Comparison of ENCODE assay signal across 35 cellular contexts in genomic region chr14:72146241-72146640, GRCh38.
"Had no signal": no experiment of that assay in that cellular context is flagged by ENCODE, and none has a peak within 500 bp of the region (broad histone marks: within the 10 kb centered on the region; RNA-seq: fewer than 3 reads in every experiment).

No MANE protein-coding gene starts in this region.

- H3K9me3 ChIP-seq: MG63 had no signal

- DNase-seq: Karpas-422, Kasumi-1, KG1, MG63, MM.1S, MV-4-11, NCI-H1048, NCI-H1092, NCI-H1092 treated with DMSO at 0.1 percent for 48 hours, NCI-H1105, NCI-H1105 treated with DMSO at 0.1 percent for 48 hours, NCI-H1417, NCI-H1417 treated with DMSO at 0.1 percent for 48 hours, NCI-H1436, NCI-H1436 treated with DMSO at 0.1 percent for 48 hours, NCI-H146, NCI-H1694, NCI-H1694 treated with DMSO at 0.1 percent for 48 hours, NCI-H187, NCI-H187 treated with DMSO at 0.1 percent for 48 hours, NCI-H1930, NCI-H2029, NCI-H2029 treated with DMSO at 0.1 percent for 48 hours, NCI-H2081, NCI-H2107, NCI-H2171, NCI-H2171 treated with DMSO at 0.1 percent for 48 hours, NCI-H2227 treated with DMSO at 0.1 percent for 48 hours, NCI-H226, NCI-H345, NCI-H446, NCI-H446 treated with DMSO at 0.1 percent for 48 hours, NCI-H510A, NCI-H510A treated with DMSO at 0.1 percent for 48 hours had no signal

- H3K27me3 ChIP-seq: MG63 had no signal

- H3K36me3 ChIP-seq: MG63 had no signal

- H3K4me2 ChIP-seq: KMS-11 had no signal

- H3K27ac ChIP-seq: KMS-11 had no signal

- H3K4me3 ChIP-seq: MG63 had no signal

- H3K9ac ChIP-seq: KMS-11 had no signal
